ENCODE assay signal across 9 cellular contexts in genomic region chr22:36781656-36782627, GRCh38. TPM values are rescaled to one million over a fixed set of nuclear protein-coding genes. Genes with fewer than 3 reads are reported as not detected.
DNase-seq lines count a peak whose midpoint lies in the region; ATAC-seq and TF ChIP-seq lines count a peak whose summit lies in the region.
"Had no signal": no experiment of that assay in that cellular context is flagged by ENCODE, and none has a peak within 500 bp of the region (broad histone marks: within the 10 kb centered on the region; RNA-seq: fewer than 3 reads in every experiment).

No MANE protein-coding gene starts in this region.

- H3K36me3 ChIP-seq in psoas muscle (ENCODE audit: insufficient read depth in 1 of 2, low read depth in 1 of 2): no peaks in the 10 kb centered on the region

- no peaks in the 10 kb centered on the region for H3K9me3 Mint-ChIP-seq in activated naive CD8-positive, alpha-beta T cell treated with anti-CD3 and anti-CD28 coated beads, Interleukin-2, amount 50 U/mL, for 24 hours

- H3K27ac ChIP-seq in psoas muscle: no peak overlapping the region

- H3K4me1 ChIP-seq in psoas muscle: no peaks in the 10 kb centered on the region

- peaks cover 5% of the 10 kb centered on the region for H3K27me3 Mint-ChIP-seq in activated naive CD8-positive, alpha-beta T cell treated with anti-CD3 and anti-CD28 coated beads, Interleukin-2, amount 50 U/mL, for 24 hours

- ATAC-seq in GM19372 (IDR thresholded peaks at IDR 0.05; ENCODE audit: low read depth, unreplicated experiment) (peak; percentile 74), left cardiac atrium (peak; percentile 91 to 94), psoas muscle (peak; percentile 88 to 96 (median 92))
- ATAC-seq in activated naive CD8-positive, alpha-beta T cell treated with anti-CD3 and anti-CD28 coated beads, Interleukin-2, amount 50 U/mL, for 24 hours: peak; percentile 98

- H3K9me3 ChIP-seq in psoas muscle: no peaks in the 10 kb centered on the region

- WGBS in psoas muscle, 3 donors: 16 to 20% (median 19%) methylated on average over 33 of the region's 33 CpGs

- peak overlapping the region; percentile 53 for H3K4me3 Mint-ChIP-seq in activated naive CD8-positive, alpha-beta T cell treated with anti-CD3 and anti-CD28 coated beads, Interleukin-2, amount 50 U/mL, for 24 hours

- H3K36me3 Mint-ChIP-seq in activated naive CD8-positive, alpha-beta T cell treated with anti-CD3 and anti-CD28 coated beads, Interleukin-2, amount 50 U/mL, for 24 hours (ENCODE audit: low read depth): no peaks in the 10 kb centered on the region

- TF ChIP-seq CTCF in LNCAP (IDR thresholded peaks at IDR 0.05) (peak; percentile 95), psoas muscle (IDR thresholded peaks at IDR 0.05) (peak; percentile 93)

- DNase-seq in C1 segment of cervical spinal cord (lab: John Stamatoyannopoulos, UW) (peak; percentile 19 to 81 (median 52)), T-helper 1 cell (peak; percentile 57 to 88 (median 75)), left cardiac atrium (peak; percentile 82), psoas muscle (peak; percentile 74 to 87), ureter (ENCODE audit: low spot score) (peak; percentile 88)
- DNase-seq in activated naive CD8-positive, alpha-beta T cell treated with anti-CD3 and anti-CD28 coated beads, Interleukin-2, amount 50 U/mL, for 24 hours: peak; percentile 91

- H3K4me1 Mint-ChIP-seq in activated naive CD8-positive, alpha-beta T cell treated with anti-CD3 and anti-CD28 coated beads, Interleukin-2, amount 50 U/mL, for 24 hours: peaks cover 43% of the 10 kb centered on the region

- H3K27me3 ChIP-seq in psoas muscle (ENCODE audit: insufficient read depth in 3 of 3, low read length in 2 of 3): peaks cover 0 to 26% (median 5%) of the 10 kb centered on the region in 3 donors

- intact Hi-C loops in left cardiac atrium (cut with DNase I): loop anchor here (2.0 to 10.0 kb wide), 4 partner anchors 75 to 263 kb away; no protein-coding TSS in a partner anchor
- intact Hi-C loops in psoas muscle (cut with DNase I): loop anchor here (1.0 to 10.0 kb wide), 5 partner anchors 75 to 263 kb away; no protein-coding TSS in a partner anchor

- peak overlapping the region; percentile 93 for H3K27ac Mint-ChIP-seq in activated naive CD8-positive, alpha-beta T cell treated with anti-CD3 and anti-CD28 coated beads, Interleukin-2, amount 50 U/mL, for 24 hours

- H3K4me3 ChIP-seq in psoas muscle: no peak overlapping the region

RNA-seq across cellular contexts. Expression of gene IFT27, which starts 6.0 kb away (rescaled TPM):
- 10 to 100 TPM; 27.6 to 28.1 TPM for total RNA-seq in left cardiac atrium
- 10 to 100 TPM in 2 of 4 donors, 1 to 10 TPM in 2; 6.0 to 16.7 (median 8.5) TPM for total RNA-seq in psoas muscle
- polyA plus RNA-seq in psoas muscle: 10 to 100 TPM in 1 of 3 donors, 1 to 10 TPM in 2; 5.6 to 12.2 (median 7.4) TPM
- total RNA-seq in ureter: 41.2 TPM

RNA-seq across cellular contexts. Expression of gene PVALB, which starts 34.9 kb away (rescaled TPM):
- total RNA-seq in left cardiac atrium (not detected), psoas muscle (1 to 10 TPM in 1 of 4 donors, not detected in 3; 1.1 TPM), ureter (125 TPM)
- polyA plus RNA-seq in psoas muscle: 1 to 10 TPM in 2 of 3 donors, under 1 TPM in 1; 0.22 to 1.4 (median 1.1) TPM
- total RNA-seq: activated CD8-positive, alpha-beta memory T cell treated with anti-CD3 and anti-CD28 coated beads for 36 hours had no signal

Comparison
In these comparisons a context has a peak if more than half of its experiments do, and no peak if none do; other contexts are left out.
1. RNA of gene PVALB, which starts 34.9 kb away (total RNA-seq): 125 TPM in ureter (single experiment); not detected in left cardiac atrium and 1.1 TPM in psoas muscle; every median in the first group is over 10 times any median in the second.
2. Peak in every context shown above with its lines, with median percentiles within 50 percentile points of each other: DNase-seq and ATAC-seq.